1 cellular context compared by ENCODE assay signal in genomic region chr14:91331761-91332447, GRCh38.
TF ChIP-seq lines count a peak whose summit lies in the region.

No MANE protein-coding gene starts in this region.

TF ChIP-seq in GM12878, 131 proteins besides CTCF, POLR2A, EP300 and RAD21 (continued from another document):
- no peak for TF ChIP-seq ATF7 (IDR thresholded peaks at IDR 0.05; ENCODE audit: low read depth)
